7 cellular contexts compared by ENCODE assay signal in the genomic region with DNA sequence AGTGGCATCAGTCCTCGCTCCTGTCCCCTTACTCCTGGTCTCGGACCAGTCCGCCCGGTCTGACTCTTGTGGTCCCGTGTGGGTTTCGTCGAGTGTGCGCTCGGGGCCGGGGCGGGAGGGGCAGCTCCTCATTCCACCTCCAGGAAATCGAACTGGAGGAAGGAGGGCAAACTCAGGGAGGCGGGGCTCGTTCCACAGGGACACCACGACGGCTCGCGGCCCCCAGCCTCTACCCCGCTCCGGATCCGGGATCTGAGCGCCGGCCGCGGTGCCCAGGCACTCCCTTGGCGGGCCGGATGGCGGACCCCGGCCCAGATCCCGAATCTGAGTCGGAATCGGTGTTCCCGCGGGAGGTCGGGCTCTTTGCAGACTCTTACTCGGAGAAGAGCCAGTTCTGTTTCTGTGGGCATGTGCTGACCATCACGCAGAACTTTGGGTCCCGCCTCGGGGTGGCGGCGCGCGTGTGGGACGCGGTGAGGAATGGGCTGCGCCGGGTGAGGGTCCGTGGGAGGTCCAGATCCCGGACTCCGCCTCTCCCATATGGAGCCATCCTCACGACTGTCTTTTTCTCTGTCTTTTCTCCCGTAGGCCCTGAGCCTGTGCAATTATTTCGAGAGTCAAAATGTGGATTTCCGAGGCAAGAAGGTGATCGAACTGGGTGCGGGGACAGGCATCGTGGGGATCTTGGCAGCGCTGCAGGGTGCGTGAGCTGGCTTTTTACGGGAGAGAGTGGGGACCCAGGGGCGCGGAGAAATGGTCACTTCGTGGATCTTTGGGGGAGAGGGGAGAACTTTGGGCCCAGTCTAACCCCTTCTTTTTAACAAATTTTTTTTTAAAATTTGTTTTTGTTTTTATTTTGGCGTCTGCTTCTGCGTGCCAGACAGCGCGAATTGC. TPM values are rescaled to one million over a fixed set of nuclear protein-coding genes. Genes with fewer than 3 reads are reported as not detected.
DNase-seq lines count a peak whose midpoint lies in the region; ATAC-seq and TF ChIP-seq lines count a peak whose summit lies in the region.

EEF1AKMT3 (plus strand) TSS at position 186 of the 894 bp plus-strand sequence; CDS start at position 297, 111 bp downstream.

- peak within 1 kb of the TSS; percentile 90 to 95 (median 94) for H3K27ac ChIP-seq in esophagus muscularis mucosa (replicated peaks in 1 of 4)
- H3K27ac ChIP-seq in muscle layer of duodenum (ENCODE audit: low read length) = peak within 1 kb of the TSS; percentile 95
- peak within 1 kb of the TSS; percentile 89 to 96 for H3K27ac ChIP-seq in uterus

- peaks cover 23% of the 10 kb centered on the region for H3K27me3 Mint-ChIP-seq in WTC11 (ENCODE audit: low read depth)

- H3K36me3 ChIP-seq in esophagus muscularis mucosa (peaks cover 0 to 43% (median 23%) of the 10 kb centered on the region in 4 donors), muscle layer of duodenum (ENCODE audit: control insufficient read depth in 1 of 2, insufficient read depth in 2 of 2, low read length in 2 of 2) (peaks cover 4 to 10% of the 10 kb centered on the region in 2 donors), uterus (no peaks in the 10 kb centered on the region)

- H3K27me3 ChIP-seq in esophagus muscularis mucosa (no peaks in the 10 kb centered on the region), muscle layer of duodenum (ENCODE audit: low read depth, low read length) (no peaks in the 10 kb centered on the region), uterus (no peaks in the 10 kb centered on the region)

- 6% methylated on average over 36 of the region's 67 CpGs for WGBS in esophagus muscularis mucosa

- CTCF ChIA-PET in WTC11 (lab: Charles Lee) = interaction anchor here (0.6 to 1.5 kb wide), 11 partner anchors 9 to 1089 kb away, joined by 3 to 19 read pairs (median 3); partner anchors contain the start of gene TSFM

- peaks cover 6% of the 10 kb centered on the region; the same call in 1 of the 2 replicates for H3K4me1 Mint-ChIP-seq in WTC11

- peak; percentile 71 for DNase-seq in EH (ENCODE audit: low read depth)
- peak; percentile 51 to 54 for DNase-seq in Kasumi-1 (lab: John Stamatoyannopoulos, UW)
- peak; percentile 63 for DNase-seq in WTC11 (ENCODE audit: low spot score)
- DNase-seq in esophagus muscularis mucosa (ENCODE audit: extremely low spot score) = no peak
- DNase-seq in uterus = peak; percentile 61 to 63

- peak; percentile 12 for ATAC-seq in GM21737 (IDR thresholded peaks at IDR 0.05; ENCODE audit: unreplicated experiment)
- peak; percentile 28 for ATAC-seq in WTC11

- POLR2A ChIA-PET in WTC11 (lab: Charles Lee) = interaction anchor here (0.8 to 1.0 kb wide), 9 partner anchors 8 to 80 kb away, joined by 3 to 6 read pairs (median 3); partner anchors contain the start of genes CDK4, CTDSP2 and TSPAN31

- H3K9me3 ChIP-seq in esophagus muscularis mucosa = no peaks in the 10 kb centered on the region
- no peaks in the 10 kb centered on the region for H3K9me3 ChIP-seq in muscle layer of duodenum (ENCODE audit: control insufficient read depth in 1 of 2, low read length in 2 of 2)
- no peaks in the 10 kb centered on the region for H3K9me3 ChIP-seq in uterus

- intact Hi-C loops in esophagus muscularis mucosa (cut with DNase I) = no loop called here
- intact Hi-C loops in uterus (cut with DNase I; ENCODE audit: low total_unique reads) = no loop called here

- H3K27ac Mint-ChIP-seq in WTC11 = peak within 1 kb of the TSS; percentile 100

- no peaks in the 10 kb centered on the region for H3K9me3 Mint-ChIP-seq in WTC11

- H3K4me1 ChIP-seq in esophagus muscularis mucosa (peaks cover 13 to 29% (median 22%) of the 10 kb centered on the region in 4 donors), muscle layer of duodenum (ENCODE audit: control insufficient read depth in 1 of 2, insufficient read depth in 2 of 2, low read length in 2 of 2) (peaks cover 0 to 17% of the 10 kb centered on the region in 2 donors), uterus (peaks cover 0 to 8% of the 10 kb centered on the region in 2 donors)

- peak within 1 kb of the TSS; percentile 97 for H3K4me3 Mint-ChIP-seq in WTC11

- no peak for TF ChIP-seq EP300 in esophagus muscularis mucosa (IDR thresholded peaks at IDR 0.05)

- H3K36me3 Mint-ChIP-seq in WTC11 = peaks cover 23% of the 10 kb centered on the region

- TF ChIP-seq CTCF in WTC11 (IDR thresholded peaks at IDR 0.05) (no peak), esophagus muscularis mucosa (IDR thresholded peaks at IDR 0.05) (no peak), uterus (IDR thresholded peaks at IDR 0.05) (no peak)

- H3K4me3 ChIP-seq in esophagus muscularis mucosa = peak within 1 kb of the TSS; percentile 70 to 82 (median 76)
- H3K4me3 ChIP-seq in muscle layer of duodenum (ENCODE audit: low read depth in 1 of 2, low read length in 2 of 2) = peak within 1 kb of the TSS; percentile 91 to 95
- H3K4me3 ChIP-seq in uterus = peak within 1 kb of the TSS; percentile 63 to 64

- TF ChIP-seq POLR2A in esophagus muscularis mucosa (IDR thresholded peaks at IDR 0.05; ENCODE audit: low read depth) (no peak), uterus (IDR thresholded peaks at IDR 0.05) (no peak)

TF ChIP-seq in WTC11, 78 proteins besides CTCF, POLR2A, EP300 and RAD21:
- TF ChIP-seq, protein P1, sequence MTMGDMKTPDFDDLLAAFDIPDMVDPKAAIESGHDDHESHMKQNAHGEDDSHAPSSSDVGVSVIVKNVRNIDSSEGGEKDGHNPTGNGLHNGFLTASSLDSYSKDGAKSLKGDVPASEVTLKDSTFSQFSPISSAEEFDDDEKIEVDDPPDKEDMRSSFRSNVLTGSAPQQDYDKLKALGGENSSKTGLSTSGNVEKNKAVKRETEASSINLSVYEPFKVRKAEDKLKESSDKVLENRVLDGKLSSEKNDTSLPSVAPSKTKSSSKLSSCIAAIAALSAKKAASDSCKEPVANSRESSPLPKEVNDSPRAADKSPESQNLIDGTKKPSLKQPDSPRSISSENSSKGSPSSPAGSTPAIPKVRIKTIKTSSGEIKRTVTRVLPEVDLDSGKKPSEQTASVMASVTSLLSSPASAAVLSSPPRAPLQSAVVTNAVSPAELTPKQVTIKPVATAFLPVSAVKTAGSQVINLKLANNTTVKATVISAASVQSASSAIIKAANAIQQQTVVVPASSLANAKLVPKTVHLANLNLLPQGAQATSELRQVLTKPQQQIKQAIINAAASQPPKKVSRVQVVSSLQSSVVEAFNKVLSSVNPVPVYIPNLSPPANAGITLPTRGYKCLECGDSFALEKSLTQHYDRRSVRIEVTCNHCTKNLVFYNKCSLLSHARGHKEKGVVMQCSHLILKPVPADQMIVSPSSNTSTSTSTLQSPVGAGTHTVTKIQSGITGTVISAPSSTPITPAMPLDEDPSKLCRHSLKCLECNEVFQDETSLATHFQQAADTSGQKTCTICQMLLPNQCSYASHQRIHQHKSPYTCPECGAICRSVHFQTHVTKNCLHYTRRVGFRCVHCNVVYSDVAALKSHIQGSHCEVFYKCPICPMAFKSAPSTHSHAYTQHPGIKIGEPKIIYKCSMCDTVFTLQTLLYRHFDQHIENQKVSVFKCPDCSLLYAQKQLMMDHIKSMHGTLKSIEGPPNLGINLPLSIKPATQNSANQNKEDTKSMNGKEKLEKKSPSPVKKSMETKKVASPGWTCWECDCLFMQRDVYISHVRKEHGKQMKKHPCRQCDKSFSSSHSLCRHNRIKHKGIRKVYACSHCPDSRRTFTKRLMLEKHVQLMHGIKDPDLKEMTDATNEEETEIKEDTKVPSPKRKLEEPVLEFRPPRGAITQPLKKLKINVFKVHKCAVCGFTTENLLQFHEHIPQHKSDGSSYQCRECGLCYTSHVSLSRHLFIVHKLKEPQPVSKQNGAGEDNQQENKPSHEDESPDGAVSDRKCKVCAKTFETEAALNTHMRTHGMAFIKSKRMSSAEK (CRISPR knock-in tag; IDR thresholded peaks at IDR 0.05; ENCODE audit: borderline replicate concordance) = no peak
- TF ChIP-seq, protein P2, sequence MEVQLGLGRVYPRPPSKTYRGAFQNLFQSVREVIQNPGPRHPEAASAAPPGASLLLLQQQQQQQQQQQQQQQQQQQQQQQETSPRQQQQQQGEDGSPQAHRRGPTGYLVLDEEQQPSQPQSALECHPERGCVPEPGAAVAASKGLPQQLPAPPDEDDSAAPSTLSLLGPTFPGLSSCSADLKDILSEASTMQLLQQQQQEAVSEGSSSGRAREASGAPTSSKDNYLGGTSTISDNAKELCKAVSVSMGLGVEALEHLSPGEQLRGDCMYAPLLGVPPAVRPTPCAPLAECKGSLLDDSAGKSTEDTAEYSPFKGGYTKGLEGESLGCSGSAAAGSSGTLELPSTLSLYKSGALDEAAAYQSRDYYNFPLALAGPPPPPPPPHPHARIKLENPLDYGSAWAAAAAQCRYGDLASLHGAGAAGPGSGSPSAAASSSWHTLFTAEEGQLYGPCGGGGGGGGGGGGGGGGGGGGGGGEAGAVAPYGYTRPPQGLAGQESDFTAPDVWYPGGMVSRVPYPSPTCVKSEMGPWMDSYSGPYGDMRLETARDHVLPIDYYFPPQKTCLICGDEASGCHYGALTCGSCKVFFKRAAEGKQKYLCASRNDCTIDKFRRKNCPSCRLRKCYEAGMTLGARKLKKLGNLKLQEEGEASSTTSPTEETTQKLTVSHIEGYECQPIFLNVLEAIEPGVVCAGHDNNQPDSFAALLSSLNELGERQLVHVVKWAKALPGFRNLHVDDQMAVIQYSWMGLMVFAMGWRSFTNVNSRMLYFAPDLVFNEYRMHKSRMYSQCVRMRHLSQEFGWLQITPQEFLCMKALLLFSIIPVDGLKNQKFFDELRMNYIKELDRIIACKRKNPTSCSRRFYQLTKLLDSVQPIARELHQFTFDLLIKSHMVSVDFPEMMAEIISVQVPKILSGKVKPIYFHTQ (CRISPR knock-in tag; IDR thresholded peaks at IDR 0.05) = no peak
- TF ChIP-seq SMAD3 (CRISPR knock-in tag; IDR thresholded peaks at IDR 0.05; ENCODE audit: borderline replicate concordance) (peak; percentile 71; the same call in 1 of the 2 replicates), RORB (CRISPR knock-in tag; IDR thresholded peaks at IDR 0.05) (no peak), ELF4 (CRISPR knock-in tag; IDR thresholded peaks at IDR 0.05; ENCODE audit: low read depth) (no peak), NR2C2 (CRISPR knock-in tag; IDR thresholded peaks at IDR 0.05) (no peak)
- TF ChIP-seq, protein P3, sequence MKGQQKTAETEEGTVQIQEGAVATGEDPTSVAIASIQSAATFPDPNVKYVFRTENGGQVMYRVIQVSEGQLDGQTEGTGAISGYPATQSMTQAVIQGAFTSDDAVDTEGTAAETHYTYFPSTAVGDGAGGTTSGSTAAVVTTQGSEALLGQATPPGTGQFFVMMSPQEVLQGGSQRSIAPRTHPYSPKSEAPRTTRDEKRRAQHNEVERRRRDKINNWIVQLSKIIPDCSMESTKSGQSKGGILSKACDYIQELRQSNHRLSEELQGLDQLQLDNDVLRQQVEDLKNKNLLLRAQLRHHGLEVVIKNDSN (CRISPR knock-in tag; IDR thresholded peaks at IDR 0.05) = 0 out of 2 replicates have a peak, but pooled peaks have one; percentile 21

RNA-seq across cellular contexts. Expression of gene EEF1AKMT3, which starts in this region (rescaled TPM):
- total RNA-seq in WTC11 (2021) (3.2 to 3.8 TPM (median 3.3 TPM) in 3 replicates), esophagus muscularis mucosa (10 to 100 TPM in 2 of 4 donors, 1 to 10 TPM in 2; 6.6 to 13.2 (median 10.0) TPM), uterus (10 to 100 TPM in 2 of 4 donors, 1 to 10 TPM in 2; 2.3 to 15.5 (median 11.5) TPM)
